Comparison of ENCODE assay signal across 11 cellular contexts in the genomic region with DNA sequence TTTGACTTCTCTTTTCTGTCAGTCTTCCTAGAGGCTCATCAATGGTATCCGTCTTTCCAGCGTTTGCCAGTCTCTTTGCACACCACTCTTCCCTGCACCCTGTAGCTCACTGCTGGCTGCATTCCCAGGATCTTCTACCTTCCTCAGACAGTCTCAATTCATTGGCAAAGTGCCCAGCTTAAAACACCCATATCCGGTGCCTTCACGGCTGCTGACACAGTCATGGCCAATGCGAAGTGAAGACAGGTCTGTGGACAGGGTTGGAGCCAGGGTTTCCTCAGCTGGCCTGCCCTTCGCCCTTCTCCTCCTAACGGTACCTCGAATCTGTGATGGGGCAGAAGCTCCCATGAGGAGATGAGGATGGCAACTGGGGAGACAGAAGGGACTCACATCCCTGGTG. TPM values are rescaled to one million over a fixed set of nuclear protein-coding genes. Genes with fewer than 3 reads are reported as not detected.
DNase-seq lines count a peak whose midpoint lies in the region; ATAC-seq and TF ChIP-seq lines count a peak whose summit lies in the region.
"Had no signal": no experiment of that assay in that cellular context is flagged by ENCODE, and none has a peak within 500 bp of the region (broad histone marks: within the 10 kb centered on the region; RNA-seq: fewer than 3 reads in every experiment).

No MANE protein-coding gene starts in this region.

- no peaks in the 10 kb centered on the region for H3K27me3 Mint-ChIP-seq in naive thymus-derived CD4-positive, alpha-beta T cell

- H3K27ac Mint-ChIP-seq in naive thymus-derived CD4-positive, alpha-beta T cell, result peak overlapping the region in 8 of 9 donors; percentile 4 to 44 (median 30)

- H3K27ac ChIP-seq in breast epithelium, result peak overlapping the region in 1 of 2 donors; percentile 27
- no peak overlapping the region for H3K27ac ChIP-seq in naive thymus-derived CD4-positive, alpha-beta T cell (ENCODE audit: low read depth, low read length)
- H3K27ac ChIP-seq in esophagus squamous epithelium, result no peak overlapping the region

- peaks cover 4 to 23% (median 22%) of the 10 kb centered on the region in 5 donors for H3K36me3 Mint-ChIP-seq in naive thymus-derived CD4-positive, alpha-beta T cell

- 24 to 43% methylated on average over 2 to 8 of the region's 8 CpGs for WGBS in esophagus squamous epithelium, 2 donors

- peak overlapping the region in 1 of 10 donors; percentile 19 for H3K4me3 Mint-ChIP-seq in naive thymus-derived CD4-positive, alpha-beta T cell

- POLR2A ChIA-PET in naive thymus-derived CD4-positive, alpha-beta T cell (lab: Charles Lee), result no interaction called here

- no peaks in the 10 kb centered on the region for H3K9me3 ChIP-seq in breast epithelium
- H3K9me3 ChIP-seq in naive thymus-derived CD4-positive, alpha-beta T cell (ENCODE audit: control insufficient read depth in 2 of 3, low read length in 3 of 3), result no peaks in the 10 kb centered on the region
- no peaks in the 10 kb centered on the region for H3K9me3 ChIP-seq in esophagus squamous epithelium

- no peaks in the 10 kb centered on the region for H3K36me3 ChIP-seq in breast epithelium
- peaks cover 0 to 11% (median 6%) of the 10 kb centered on the region in 3 experiments for H3K36me3 ChIP-seq in naive thymus-derived CD4-positive, alpha-beta T cell (ENCODE audit: control insufficient read depth in 2 of 3, insufficient read depth in 3 of 3, low read length in 3 of 3)
- H3K36me3 ChIP-seq in esophagus squamous epithelium, result peaks cover 0 to 29% (median 0%) of the 10 kb centered on the region in 3 donors

- no peak for TF ChIP-seq POLR2A in breast epithelium (IDR thresholded peaks at IDR 0.05)
- no peak for TF ChIP-seq POLR2A in esophagus squamous epithelium (IDR thresholded peaks at IDR 0.05)

- peaks cover 0 to 5% (median 0%) of the 10 kb centered on the region in 11 donors for H3K9me3 Mint-ChIP-seq in naive thymus-derived CD4-positive, alpha-beta T cell

- H3K4me1 Mint-ChIP-seq in naive thymus-derived CD4-positive, alpha-beta T cell, result peaks cover 12 to 30% (median 20%) of the 10 kb centered on the region in 7 donors

- no peak for ATAC-seq in naive thymus-derived CD4-positive, alpha-beta T cell
- no peak for ATAC-seq in GM18517 (IDR thresholded peaks at IDR 0.05; ENCODE audit: unreplicated experiment)
- ATAC-seq: activated CD4-positive, CD25-positive, alpha-beta regulatory T cell treated with anti-CD3 and anti-CD28 coated beads, Interleukin-2, amount 50 U/mL, for 24 hours; HCT116 had no signal

- CTCF ChIA-PET in naive thymus-derived CD4-positive, alpha-beta T cell (lab: Charles Lee), result interaction anchor here (0.6 to 1.0 kb wide), 2 partner anchors 46 to 79 kb away, joined by 3 to 5 read pairs; no protein-coding TSS in a partner anchor

- no peak overlapping the region for H3K4me3 ChIP-seq in breast epithelium
- no peak overlapping the region for H3K4me3 ChIP-seq in naive thymus-derived CD4-positive, alpha-beta T cell (ENCODE audit: low read length)
- no peak overlapping the region for H3K4me3 ChIP-seq in esophagus squamous epithelium

- DNase-seq in Daoy (ENCODE audit: low read depth) (peak; percentile 63), NCI-H2171 (lab: John Stamatoyannopoulos, UW) (peak; percentile 54), breast epithelium (ENCODE audit: low spot score in 2 of 2) (peak; percentile 59 to 74), putamen (ENCODE audit: low spot score) (no peak), superior temporal gyrus (ENCODE audit: extremely low spot score) (no peak), esophagus squamous epithelium (lab: John Stamatoyannopoulos, UW) (no peak)
- DNase-seq in naive thymus-derived CD4-positive, alpha-beta T cell, result no peak
- DNase-seq: effector CD8-positive, alpha-beta T cell had no signal

- TF ChIP-seq CTCF in breast epithelium (IDR thresholded peaks at IDR 0.05) (no peak), esophagus squamous epithelium (IDR thresholded peaks at IDR 0.05) (no peak)

- H3K27me3 ChIP-seq in breast epithelium, result no peaks in the 10 kb centered on the region
- H3K27me3 ChIP-seq in naive thymus-derived CD4-positive, alpha-beta T cell (ENCODE audit: control insufficient read depth in 2 of 2, insufficient read depth in 2 of 2, low read length in 2 of 2), result no peaks in the 10 kb centered on the region
- H3K27me3 ChIP-seq in esophagus squamous epithelium, result peaks cover 0 to 5% (median 0%) of the 10 kb centered on the region in 4 donors

- H3K4me1 ChIP-seq in breast epithelium (peaks cover 2 to 4% of the 10 kb centered on the region in 2 donors), esophagus squamous epithelium (peaks cover 12 to 30% (median 12%) of the 10 kb centered on the region in 3 donors)
- H3K4me1 ChIP-seq in naive thymus-derived CD4-positive, alpha-beta T cell (ENCODE audit: control insufficient read depth in 2 of 2, insufficient read depth in 2 of 2, low read length in 2 of 2), result peaks cover 11 to 17% of the 10 kb centered on the region in 2 donors

- intact Hi-C loops in breast epithelium (cut with DNase I; ENCODE audit: low total_unique reads) (no loop called here), esophagus squamous epithelium (cut with DNase I) (no loop called here)
- intact Hi-C loops in naive thymus-derived CD4-positive, alpha-beta T cell (cut with micrococcal nuclease), result loop anchor here in 1 of 2 donors (10.0 kb wide), 1 partner anchor 411 kb away; no protein-coding TSS in a partner anchor

RNA-seq across cellular contexts. Expression of gene PTH1R, which starts 36.1 kb away (rescaled TPM):
- total RNA-seq in Daoy (2014; rRNA removed; shearing (Covaris generic)), result not detected in 2 replicates
- total RNA-seq in breast epithelium (10 to 100 TPM in 2 of 3 donors, 1 to 10 TPM in 1; 4.7 to 38.2 (median 13.4) TPM), esophagus squamous epithelium (1 to 10 TPM in 3 of 4 donors, under 1 TPM in 1; 0.40 to 1.9 (median 1.5) TPM)
- not detected for total RNA-seq in naive thymus-derived CD4-positive, alpha-beta T cell
- polyA plus RNA-seq in naive thymus-derived CD4-positive, alpha-beta T cell, result not detected

RNA-seq across cellular contexts. Expression of gene MYL3, which starts 50.4 kb away (rescaled TPM):
- not detected in 2 replicates for total RNA-seq in Daoy (2014; rRNA removed; shearing (Covaris generic))
- 1 to 10 TPM; 5.9 to 8.5 (median 6.2) TPM for total RNA-seq in breast epithelium
- not detected for total RNA-seq in naive thymus-derived CD4-positive, alpha-beta T cell
- not detected for polyA plus RNA-seq in naive thymus-derived CD4-positive, alpha-beta T cell
- total RNA-seq in esophagus squamous epithelium, result 1 to 10 TPM in 1 of 4 donors, under 1 TPM in 1, not detected in 2; 0.38 to 1.1 TPM

Comparison
In these comparisons a context has a peak if more than half of its experiments do, and no peak if none do; other contexts are left out.
1. DNase-seq: peak in Daoy (single experiment), NCI-H2171 (single experiment) and breast epithelium (2 of 2); none in naive thymus-derived CD4-positive, alpha-beta T cell (0 of 9), putamen (single experiment), superior temporal gyrus (single experiment) and esophagus squamous epithelium (single experiment).